Comparison of ENCODE assay signal across 19 cellular contexts in the genomic region with DNA sequence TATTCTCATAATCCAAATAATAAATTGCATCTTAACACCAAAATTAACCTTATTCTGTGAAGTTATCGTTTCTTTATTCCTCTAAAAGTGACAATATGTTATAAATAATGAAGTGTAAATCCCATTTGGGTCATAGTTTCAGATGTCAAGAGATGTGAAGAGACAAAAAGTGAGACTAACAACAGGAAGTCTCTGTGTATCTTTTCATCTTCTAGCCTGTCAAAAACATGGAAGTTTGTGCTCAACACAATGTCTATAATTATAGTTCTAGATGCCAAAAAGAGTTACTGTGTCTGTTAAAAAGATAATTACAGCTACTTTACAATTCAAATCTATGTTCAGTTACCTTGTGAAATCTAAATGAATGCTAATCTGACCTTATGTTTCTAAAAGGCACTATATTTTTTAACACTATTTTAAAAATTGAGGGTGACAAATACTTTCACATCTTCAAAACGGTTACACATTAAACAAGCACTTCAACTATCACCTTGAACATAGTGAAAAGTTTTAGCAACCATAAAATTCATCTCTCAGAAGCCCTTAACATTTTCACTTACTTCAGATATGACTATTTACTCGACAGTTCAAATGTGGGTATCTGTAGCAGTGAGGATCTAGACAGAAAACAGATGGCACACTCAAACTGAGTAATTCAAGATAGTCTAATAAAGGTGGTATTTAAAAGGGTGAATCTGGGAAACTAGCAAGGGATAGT.
DNase-seq lines count a peak whose midpoint lies in the region; ATAC-seq and TF ChIP-seq lines count a peak whose summit lies in the region.
"Had no signal": no experiment of that assay in that cellular context is flagged by ENCODE, and none has a peak within 500 bp of the region (broad histone marks: within the 10 kb centered on the region; RNA-seq: fewer than 3 reads in every experiment).

No MANE protein-coding gene starts in this region.

- POLR2A ChIA-PET in activated CD4-positive, alpha-beta T cell treated with anti-CD3 and anti-CD28 coated beads for 36 hours (lab: Charles Lee) = no interaction called here

- H3K36me3 Mint-ChIP-seq in stimulated activated memory B cell treated with anti-CD40 and anti-IgM and Interleukin-4, amounts not matched to agents 10 μg/mL and 1 μg/mL and 100 μg/mL, for 72 hours = no peaks in the 10 kb centered on the region
- H3K36me3 Mint-ChIP-seq in activated CD4-positive, alpha-beta T cell treated with anti-CD3 and anti-CD28 coated beads for 36 hours (ENCODE audit: low read depth) = no peaks in the 10 kb centered on the region
- H3K36me3 Mint-ChIP-seq in activated T-cell treated with anti-CD3 and anti-CD28 coated beads, Interleukin-2, amount 50 U/mL, for 4 hours (ENCODE audit: insufficient read depth) = no peaks in the 10 kb centered on the region

- no peak for TF ChIP-seq CTCF in left ventricle myocardium inferior (IDR thresholded peaks at IDR 0.05; ENCODE audit: borderline replicate concordance)

- no peaks in the 10 kb centered on the region for H3K27me3 Mint-ChIP-seq in stimulated activated memory B cell treated with anti-CD40 and anti-IgM and Interleukin-4, amounts not matched to agents 10 μg/mL and 1 μg/mL and 100 μg/mL, for 72 hours
- H3K27me3 Mint-ChIP-seq in activated CD4-positive, alpha-beta T cell treated with anti-CD3 and anti-CD28 coated beads for 36 hours = no peaks in the 10 kb centered on the region
- H3K27me3 Mint-ChIP-seq in activated T-cell treated with anti-CD3 and anti-CD28 coated beads, Interleukin-2, amount 50 U/mL, for 4 hours (ENCODE audit: low read depth) = no peaks in the 10 kb centered on the region
- H3K27me3 Mint-ChIP-seq: activated CD8-positive, alpha-beta T cell treated with anti-CD3 and anti-CD28 coated beads for 36 hours; B cell had no signal

- no peaks in the 10 kb centered on the region for H3K27me3 ChIP-seq in left ventricle myocardium inferior (ENCODE audit: low read depth)
- H3K27me3 ChIP-seq: cardiac muscle cell, upper lobe of right lung had no signal

- intact Hi-C loops in activated CD4-positive, alpha-beta T cell treated with anti-CD3 and anti-CD28 coated beads for 36 hours (cut with DNase I, micrococcal nuclease) = no loop called here
- intact Hi-C loops in left ventricle myocardium inferior (cut with micrococcal nuclease) = no loop called here

- no peaks in the 10 kb centered on the region for H3K4me1 Mint-ChIP-seq in stimulated activated memory B cell treated with anti-CD40 and anti-IgM and Interleukin-4, amounts not matched to agents 10 μg/mL and 1 μg/mL and 100 μg/mL, for 72 hours
- no peaks in the 10 kb centered on the region for H3K4me1 Mint-ChIP-seq in activated CD4-positive, alpha-beta T cell treated with anti-CD3 and anti-CD28 coated beads for 36 hours
- no peaks in the 10 kb centered on the region for H3K4me1 Mint-ChIP-seq in activated T-cell treated with anti-CD3 and anti-CD28 coated beads, Interleukin-2, amount 50 U/mL, for 4 hours (ENCODE audit: low read depth)
- H3K4me1 Mint-ChIP-seq: B cell, neural crest cell had no signal

- H3K27ac Mint-ChIP-seq in stimulated activated memory B cell treated with anti-CD40 and anti-IgM and Interleukin-4, amounts not matched to agents 10 μg/mL and 1 μg/mL and 100 μg/mL, for 72 hours = no peak overlapping the region
- no peak overlapping the region for H3K27ac Mint-ChIP-seq in activated CD4-positive, alpha-beta T cell treated with anti-CD3 and anti-CD28 coated beads for 36 hours
- H3K27ac Mint-ChIP-seq: activated CD8-positive, alpha-beta T cell treated with anti-CD3 and anti-CD28 coated beads for 36 hours; activated T-cell treated with anti-CD3 and anti-CD28 coated beads, Interleukin-2, amount 50 U/mL, for 72 hours; B cell; T-helper 1 cell treated with Interleukin-12 subunit alpha and Interleukin-12 subunit beta and Interleukin-4 antibody, amounts not matched to agents 30 μg/mL and 1 μg/mL, for 36 hours had no signal

- no peak overlapping the region for H3K4me3 Mint-ChIP-seq in stimulated activated memory B cell treated with anti-CD40 and anti-IgM and Interleukin-4, amounts not matched to agents 10 μg/mL and 1 μg/mL and 100 μg/mL, for 72 hours
- H3K4me3 Mint-ChIP-seq in activated CD4-positive, alpha-beta T cell treated with anti-CD3 and anti-CD28 coated beads for 36 hours = no peak overlapping the region
- H3K4me3 Mint-ChIP-seq in activated T-cell treated with anti-CD3 and anti-CD28 coated beads, Interleukin-2, amount 50 U/mL, for 4 hours = no peak overlapping the region
- H3K4me3 Mint-ChIP-seq: activated CD8-positive, alpha-beta T cell treated with anti-CD3 and anti-CD28 coated beads for 36 hours; activated T-cell treated with anti-CD3 and anti-CD28 coated beads, Interleukin-2, amount 50 U/mL, for 72 hours; B cell; neural crest cell; T-helper 1 cell treated with Interleukin-12 subunit alpha and Interleukin-12 subunit beta and Interleukin-4 antibody, amounts not matched to agents 30 μg/mL and 1 μg/mL, for 36 hours had no signal

- no peaks in the 10 kb centered on the region for H3K4me1 ChIP-seq in left ventricle myocardium inferior
- H3K4me1 ChIP-seq: upper lobe of right lung had no signal

- DNase-seq in SK-N-DZ (ENCODE audit: low spot score) (peak; percentile 17), left ventricle myocardium inferior (no peak)
- no peak for DNase-seq in activated CD4-positive, alpha-beta T cell treated with anti-CD3 and anti-CD28 coated beads for 36 hours
- no peak for DNase-seq in activated T-cell treated with anti-CD3 and anti-CD28 coated beads, Interleukin-2, amount 50 U/mL, for 4 hours
- DNase-seq: activated CD8-positive, alpha-beta T cell treated with anti-CD3 and anti-CD28 coated beads for 36 hours; activated T-cell treated with anti-CD3 and anti-CD28 coated beads, Interleukin-2, amount 50 U/mL, for 72 hours; effector CD4-positive, alpha-beta T cell; NCI-H1436 treated with DMSO at 0.1 percent for 48 hours; stimulated activated naive CD4-positive, alpha-beta T cell treated with Interleukin-2 at 50 U/mL for 16 hours; upper lobe of right lung; WERI-Rb-1 had no signal

- ATAC-seq in GM19043 (IDR thresholded peaks at IDR 0.05; ENCODE audit: low read depth, unreplicated experiment) = peak; percentile 65
- ATAC-seq in HG02623 (IDR thresholded peaks at IDR 0.05; ENCODE audit: unreplicated experiment) = peak; percentile 62
- peak; percentile 48 for ATAC-seq in HG03139 (IDR thresholded peaks at IDR 0.05; ENCODE audit: unreplicated experiment)
- no peak for ATAC-seq in stimulated activated memory B cell treated with anti-CD40 and anti-IgM and Interleukin-4, amounts not matched to agents 10 μg/mL and 1 μg/mL and 100 μg/mL, for 72 hours
- no peak for ATAC-seq in activated CD4-positive, alpha-beta T cell treated with anti-CD3 and anti-CD28 coated beads for 36 hours
- no peak for ATAC-seq in activated T-cell treated with anti-CD3 and anti-CD28 coated beads, Interleukin-2, amount 50 U/mL, for 4 hours
- ATAC-seq: activated CD8-positive, alpha-beta T cell treated with anti-CD3 and anti-CD28 coated beads for 36 hours; activated T-cell treated with anti-CD3 and anti-CD28 coated beads, Interleukin-2, amount 50 U/mL, for 72 hours; upper lobe of right lung had no signal

- peaks cover 22% of the 10 kb centered on the region for H3K9me3 ChIP-seq in left ventricle myocardium inferior (replicated peaks)
- H3K9me3 ChIP-seq: upper lobe of right lung had no signal

- no peaks in the 10 kb centered on the region for H3K36me3 ChIP-seq in left ventricle myocardium inferior
- H3K36me3 ChIP-seq: cardiac muscle cell, upper lobe of right lung, WERI-Rb-1 had no signal

- peaks cover 7% of the 10 kb centered on the region for H3K9me3 Mint-ChIP-seq in stimulated activated memory B cell treated with anti-CD40 and anti-IgM and Interleukin-4, amounts not matched to agents 10 μg/mL and 1 μg/mL and 100 μg/mL, for 72 hours
- H3K9me3 Mint-ChIP-seq in activated CD4-positive, alpha-beta T cell treated with anti-CD3 and anti-CD28 coated beads for 36 hours (ENCODE audit: low read depth) = no peaks in the 10 kb centered on the region
- peaks cover 4% of the 10 kb centered on the region for H3K9me3 Mint-ChIP-seq in activated T-cell treated with anti-CD3 and anti-CD28 coated beads, Interleukin-2, amount 50 U/mL, for 4 hours
- H3K9me3 Mint-ChIP-seq: activated CD8-positive, alpha-beta T cell treated with anti-CD3 and anti-CD28 coated beads for 36 hours; T-helper 1 cell treated with Interleukin-12 subunit alpha and Interleukin-12 subunit beta and Interleukin-4 antibody, amounts not matched to agents 30 μg/mL and 1 μg/mL, for 36 hours had no signal

- H3K4me3 ChIP-seq in left ventricle myocardium inferior = no peak overlapping the region
- H3K4me3 ChIP-seq: cardiac muscle cell, upper lobe of right lung had no signal

- CTCF ChIA-PET in activated CD4-positive, alpha-beta T cell treated with anti-CD3 and anti-CD28 coated beads for 36 hours (lab: Charles Lee) = interaction anchor here (0.7 kb wide), 1 partner anchor 37 kb away, joined by 3 read pairs; no protein-coding TSS in a partner anchor

- no peak overlapping the region for H3K27ac ChIP-seq in left ventricle myocardium inferior (replicated peaks)
- H3K27ac ChIP-seq: cardiac muscle cell, upper lobe of right lung, WERI-Rb-1 had no signal

Comparison
In these comparisons a context has a peak if more than half of its experiments do, and no peak if none do; other contexts are left out.
1. ATAC-seq: peak in GM19043 (single experiment), HG02623 (single experiment) and HG03139 (single experiment); none in stimulated activated memory B cell treated with anti-CD40 and anti-IgM and Interleukin-4, amounts not matched to agents 10 μg/mL and 1 μg/mL and 100 μg/mL, for 72 hours (single experiment), activated CD4-positive, alpha-beta T cell treated with anti-CD3 and anti-CD28 coated beads for 36 hours (single experiment) and activated T-cell treated with anti-CD3 and anti-CD28 coated beads, Interleukin-2, amount 50 U/mL, for 4 hours (0 of 2).